Comparison of ENCODE assay signal across 1 cellular context in the genomic region with DNA sequence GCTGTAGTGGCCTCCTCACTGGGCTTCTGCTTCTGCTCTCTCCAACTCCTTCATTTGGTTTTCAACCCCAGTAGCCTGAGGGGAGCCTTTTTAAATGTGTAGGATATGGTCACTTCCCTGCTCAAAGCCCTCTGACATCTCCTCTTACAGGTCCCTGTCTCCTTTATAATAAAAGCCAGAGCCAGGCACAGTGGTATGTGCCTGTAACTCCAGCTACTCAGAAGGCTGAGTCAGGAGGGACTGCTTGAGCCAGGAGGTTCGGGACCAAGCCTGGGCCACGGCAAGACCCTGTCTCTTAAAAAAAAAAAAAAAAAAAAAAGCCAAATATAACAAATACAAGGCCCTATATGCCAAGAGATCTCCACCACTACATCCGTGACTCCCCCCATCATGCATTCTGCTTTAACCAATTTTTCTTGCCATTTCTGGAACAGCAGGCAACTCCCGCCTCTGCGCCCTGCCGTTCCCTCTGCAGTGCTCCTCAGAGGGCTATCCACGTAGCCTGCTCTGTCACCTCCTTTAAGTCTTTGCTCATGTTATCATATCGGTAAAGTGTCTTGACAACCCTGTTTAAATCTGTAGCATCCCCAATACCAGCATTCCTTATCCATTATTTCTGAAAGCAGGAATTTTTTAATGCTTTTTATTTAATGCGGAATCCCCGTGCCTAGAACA.
TF ChIP-seq lines count a peak whose summit lies in the region.

No MANE protein-coding gene starts in this region.

TF ChIP-seq in H1, 55 proteins besides CTCF, POLR2A, EP300 and RAD21:
- TF ChIP-seq KDM5A (IDR thresholded peaks at IDR 0.05; ENCODE audit: low read length) (no peak), HDAC2 (IDR thresholded peaks at IDR 0.05; ENCODE audit: borderline replicate concordance in 1 of 2, low read depth in 2 of 2, low read length in 2 of 2) (no peak), GABPA (IDR thresholded peaks at IDR 0.05; ENCODE audit: borderline replicate concordance, insufficient read depth, low read length) (no peak), BCL11A (IDR thresholded peaks at IDR 0.05; ENCODE audit: low read depth in 2 of 2, low read length in 2 of 2) (no peak), BACH1 (IDR thresholded peaks at IDR 0.05; ENCODE audit: low read length) (no peak), SP2 (IDR thresholded peaks at IDR 0.05; ENCODE audit: low read length) (no peak), TAF7 (optimal IDR thresholded peaks at IDR 0.05; ENCODE audit: borderline replicate concordance, low read depth, low read length) (no peak), CTBP2 (IDR thresholded peaks at IDR 0.05; ENCODE audit: borderline replicate concordance, insufficient read depth, insufficient read length, low read length) (no peak), SUZ12 (IDR thresholded peaks at IDR 0.05; ENCODE audit: low read length) (no peak), NRF1 (IDR thresholded peaks at IDR 0.05; ENCODE audit: low read depth, low read length) (no peak), SIRT6 (IDR thresholded peaks at IDR 0.05; ENCODE audit: low read length) (no peak), KDM4A (IDR thresholded peaks at IDR 0.05; ENCODE audit: low read depth, low read length, severe bottlenecking) (no peak), SP1 (IDR thresholded peaks at IDR 0.05; ENCODE audit: low read depth, low read length) (no peak), PHF8 (conservative IDR thresholded peaks at IDR 0.05; ENCODE audit: low read depth, low read length) (no peak), SIX5 (IDR thresholded peaks at IDR 0.05; ENCODE audit: low read depth, low read length) (no peak), CBX5 (IDR thresholded peaks at IDR 0.05; ENCODE audit: low read depth, low read length) (no peak)
- TF ChIP-seq, protein P1, sequence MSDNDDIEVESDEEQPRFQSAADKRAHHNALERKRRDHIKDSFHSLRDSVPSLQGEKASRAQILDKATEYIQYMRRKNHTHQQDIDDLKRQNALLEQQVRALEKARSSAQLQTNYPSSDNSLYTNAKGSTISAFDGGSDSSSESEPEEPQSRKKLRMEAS (IDR thresholded peaks at IDR 0.05), result no peak
- TF ChIP-seq, protein P2, sequence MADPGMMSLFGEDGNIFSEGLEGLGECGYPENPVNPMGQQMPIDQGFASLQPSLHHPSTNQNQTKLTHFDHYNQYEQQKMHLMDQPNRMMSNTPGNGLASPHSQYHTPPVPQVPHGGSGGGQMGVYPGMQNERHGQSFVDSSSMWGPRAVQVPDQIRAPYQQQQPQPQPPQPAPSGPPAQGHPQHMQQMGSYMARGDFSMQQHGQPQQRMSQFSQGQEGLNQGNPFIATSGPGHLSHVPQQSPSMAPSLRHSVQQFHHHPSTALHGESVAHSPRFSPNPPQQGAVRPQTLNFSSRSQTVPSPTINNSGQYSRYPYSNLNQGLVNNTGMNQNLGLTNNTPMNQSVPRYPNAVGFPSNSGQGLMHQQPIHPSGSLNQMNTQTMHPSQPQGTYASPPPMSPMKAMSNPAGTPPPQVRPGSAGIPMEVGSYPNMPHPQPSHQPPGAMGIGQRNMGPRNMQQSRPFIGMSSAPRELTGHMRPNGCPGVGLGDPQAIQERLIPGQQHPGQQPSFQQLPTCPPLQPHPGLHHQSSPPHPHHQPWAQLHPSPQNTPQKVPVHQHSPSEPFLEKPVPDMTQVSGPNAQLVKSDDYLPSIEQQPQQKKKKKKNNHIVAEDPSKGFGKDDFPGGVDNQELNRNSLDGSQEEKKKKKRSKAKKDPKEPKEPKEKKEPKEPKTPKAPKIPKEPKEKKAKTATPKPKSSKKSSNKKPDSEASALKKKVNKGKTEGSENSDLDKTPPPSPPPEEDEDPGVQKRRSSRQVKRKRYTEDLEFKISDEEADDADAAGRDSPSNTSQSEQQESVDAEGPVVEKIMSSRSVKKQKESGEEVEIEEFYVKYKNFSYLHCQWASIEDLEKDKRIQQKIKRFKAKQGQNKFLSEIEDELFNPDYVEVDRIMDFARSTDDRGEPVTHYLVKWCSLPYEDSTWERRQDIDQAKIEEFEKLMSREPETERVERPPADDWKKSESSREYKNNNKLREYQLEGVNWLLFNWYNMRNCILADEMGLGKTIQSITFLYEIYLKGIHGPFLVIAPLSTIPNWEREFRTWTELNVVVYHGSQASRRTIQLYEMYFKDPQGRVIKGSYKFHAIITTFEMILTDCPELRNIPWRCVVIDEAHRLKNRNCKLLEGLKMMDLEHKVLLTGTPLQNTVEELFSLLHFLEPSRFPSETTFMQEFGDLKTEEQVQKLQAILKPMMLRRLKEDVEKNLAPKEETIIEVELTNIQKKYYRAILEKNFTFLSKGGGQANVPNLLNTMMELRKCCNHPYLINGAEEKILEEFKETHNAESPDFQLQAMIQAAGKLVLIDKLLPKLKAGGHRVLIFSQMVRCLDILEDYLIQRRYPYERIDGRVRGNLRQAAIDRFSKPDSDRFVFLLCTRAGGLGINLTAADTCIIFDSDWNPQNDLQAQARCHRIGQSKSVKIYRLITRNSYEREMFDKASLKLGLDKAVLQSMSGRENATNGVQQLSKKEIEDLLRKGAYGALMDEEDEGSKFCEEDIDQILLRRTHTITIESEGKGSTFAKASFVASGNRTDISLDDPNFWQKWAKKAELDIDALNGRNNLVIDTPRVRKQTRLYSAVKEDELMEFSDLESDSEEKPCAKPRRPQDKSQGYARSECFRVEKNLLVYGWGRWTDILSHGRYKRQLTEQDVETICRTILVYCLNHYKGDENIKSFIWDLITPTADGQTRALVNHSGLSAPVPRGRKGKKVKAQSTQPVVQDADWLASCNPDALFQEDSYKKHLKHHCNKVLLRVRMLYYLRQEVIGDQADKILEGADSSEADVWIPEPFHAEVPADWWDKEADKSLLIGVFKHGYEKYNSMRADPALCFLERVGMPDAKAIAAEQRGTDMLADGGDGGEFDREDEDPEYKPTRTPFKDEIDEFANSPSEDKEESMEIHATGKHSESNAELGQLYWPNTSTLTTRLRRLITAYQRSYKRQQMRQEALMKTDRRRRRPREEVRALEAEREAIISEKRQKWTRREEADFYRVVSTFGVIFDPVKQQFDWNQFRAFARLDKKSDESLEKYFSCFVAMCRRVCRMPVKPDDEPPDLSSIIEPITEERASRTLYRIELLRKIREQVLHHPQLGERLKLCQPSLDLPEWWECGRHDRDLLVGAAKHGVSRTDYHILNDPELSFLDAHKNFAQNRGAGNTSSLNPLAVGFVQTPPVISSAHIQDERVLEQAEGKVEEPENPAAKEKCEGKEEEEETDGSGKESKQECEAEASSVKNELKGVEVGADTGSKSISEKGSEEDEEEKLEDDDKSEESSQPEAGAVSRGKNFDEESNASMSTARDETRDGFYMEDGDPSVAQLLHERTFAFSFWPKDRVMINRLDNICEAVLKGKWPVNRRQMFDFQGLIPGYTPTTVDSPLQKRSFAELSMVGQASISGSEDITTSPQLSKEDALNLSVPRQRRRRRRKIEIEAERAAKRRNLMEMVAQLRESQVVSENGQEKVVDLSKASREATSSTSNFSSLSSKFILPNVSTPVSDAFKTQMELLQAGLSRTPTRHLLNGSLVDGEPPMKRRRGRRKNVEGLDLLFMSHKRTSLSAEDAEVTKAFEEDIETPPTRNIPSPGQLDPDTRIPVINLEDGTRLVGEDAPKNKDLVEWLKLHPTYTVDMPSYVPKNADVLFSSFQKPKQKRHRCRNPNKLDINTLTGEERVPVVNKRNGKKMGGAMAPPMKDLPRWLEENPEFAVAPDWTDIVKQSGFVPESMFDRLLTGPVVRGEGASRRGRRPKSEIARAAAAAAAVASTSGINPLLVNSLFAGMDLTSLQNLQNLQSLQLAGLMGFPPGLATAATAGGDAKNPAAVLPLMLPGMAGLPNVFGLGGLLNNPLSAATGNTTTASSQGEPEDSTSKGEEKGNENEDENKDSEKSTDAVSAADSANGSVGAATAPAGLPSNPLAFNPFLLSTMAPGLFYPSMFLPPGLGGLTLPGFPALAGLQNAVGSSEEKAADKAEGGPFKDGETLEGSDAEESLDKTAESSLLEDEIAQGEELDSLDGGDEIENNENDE (IDR thresholded peaks at IDR 0.05; ENCODE audit: insufficient replicate concordance, low read length), result no peak
